Comparison of ENCODE assay signal across 22 cellular contexts in genomic region chr3:6770376-6770648, GRCh38.
DNase-seq lines count a peak whose midpoint lies in the region; ATAC-seq and TF ChIP-seq lines count a peak whose summit lies in the region.
"Had no signal": no experiment of that assay in that cellular context is flagged by ENCODE, and none has a peak within 500 bp of the region (broad histone marks: within the 10 kb centered on the region; RNA-seq: fewer than 3 reads in every experiment).

No MANE protein-coding gene starts in this region.

- H3K9me3 ChIP-seq in Caco-2 (no peaks in the 10 kb centered on the region), HUES48 (ENCODE audit: control insufficient read depth, insufficient read depth, low read length) (no peaks in the 10 kb centered on the region), heart left ventricle (peaks cover 0 to 9% (median 0%) of the 10 kb centered on the region in 12 donors)

- H3K36me3 Mint-ChIP-seq in Caco-2 (ENCODE audit: insufficient read depth, unreplicated experiment) = no peaks in the 10 kb centered on the region
- H3K36me3 Mint-ChIP-seq in nephron progenitor cell (ENCODE audit: low read depth) = no peaks in the 10 kb centered on the region

- H3K27ac ChIP-seq in HUES48 (ENCODE audit: low read depth, low read length) (peak overlapping the region; percentile 21), heart left ventricle (no peak overlapping the region)
- H3K27ac ChIP-seq: RWPE1 had no signal

- H3K4me1 ChIP-seq in Caco-2 (0 out of 2 replicates have a peak, but pooled peaks cover 3% of the 10 kb centered on the region), HUES48 (ENCODE audit: control insufficient read depth, insufficient read depth, low read length) (peaks cover 17% of the 10 kb centered on the region), heart left ventricle (no peaks in the 10 kb centered on the region)

- H3K4me3 Mint-ChIP-seq in Caco-2 (ENCODE audit: unreplicated experiment) = peak overlapping the region; percentile 76
- H3K4me3 Mint-ChIP-seq in nephron progenitor cell = no peak overlapping the region
- H3K4me3 Mint-ChIP-seq: HFFc6 had no signal

- intact Hi-C loops in Caco-2 (cut with micrococcal nuclease; ENCODE audit: unreplicated experiment) = no loop called here
- intact Hi-C loops in heart left ventricle (cut with DNase I) = no loop called here

- TF ChIP-seq CTCF in Caco-2 (IDR thresholded peaks at IDR 0.05; ENCODE audit: insufficient read depth in 1 of 2, low read depth in 1 of 2, low read length in 1 of 2, severe bottlenecking in 1 of 2, unreplicated experiment in 1 of 2) = no peak
- no peak for TF ChIP-seq CTCF in nephron progenitor cell (IDR thresholded peaks at IDR 0.05)
- TF ChIP-seq CTCF in heart left ventricle (IDR thresholded peaks at IDR 0.05) = no peak

- H3K4me3 ChIP-seq in Caco-2 (ENCODE audit: low read depth, low read length) = peak overlapping the region; percentile 32
- H3K4me3 ChIP-seq in HUES48 (ENCODE audit: low read depth, low read length) = peak overlapping the region; percentile 38; the same call in 1 of the 2 replicates
- H3K4me3 ChIP-seq in heart left ventricle = no peak overlapping the region

- DNase-seq in Caco-2 (no peak), astrocyte of the hippocampus (ENCODE audit: low read depth, low spot score) (peak; percentile 58), nephron progenitor cell (no peak), heart left ventricle (no peak), A172 (ENCODE audit: low spot score) (no peak)
- no peak for DNase-seq in central memory CD4-positive, alpha-beta T cell
- DNase-seq in activated T-cell treated with anti-CD3 and anti-CD28 coated beads, Interleukin-2, amount 50 U/mL, for 48 hours = no peak
- DNase-seq: ACHN; AML-193; COR-L47; DMS79; HFFc6; IMR-90; Kasumi-1; NCI-H1105 treated with DMSO at 0.1 percent for 48 hours; NCI-H1694 treated with DMSO at 0.1 percent for 48 hours; NCI-H2107; NCI-H226; NK-92 treated with Interleukin-12 subunit alpha and Interleukin-12 subunit beta, amount 100 ng/mL, for 24 hours; OCI-M1 had no signal

- H3K9me3 Mint-ChIP-seq in Caco-2 (ENCODE audit: unreplicated experiment) (peaks cover 9% of the 10 kb centered on the region), nephron progenitor cell (peaks cover 20% of the 10 kb centered on the region)

- no peak for ATAC-seq in heart left ventricle

- no peak for TF ChIP-seq POLR2A in heart left ventricle (IDR thresholded peaks at IDR 0.05)

- H3K27me3 Mint-ChIP-seq in Caco-2 (ENCODE audit: insufficient read depth, unreplicated experiment) = peaks cover 2% of the 10 kb centered on the region
- H3K27me3 Mint-ChIP-seq in nephron progenitor cell (ENCODE audit: low read depth, poor library complexity) = no peaks in the 10 kb centered on the region

- no peak overlapping the region for H3K9ac ChIP-seq in HUES48 (ENCODE audit: low read depth, low read length)

- H3K27me3 ChIP-seq in Caco-2 (replicated peaks; ENCODE audit: control insufficient read depth, insufficient read depth, low read length) = no peaks in the 10 kb centered on the region
- no peaks in the 10 kb centered on the region for H3K27me3 ChIP-seq in HUES48 (ENCODE audit: control insufficient read depth, insufficient read depth, low read length)
- H3K27me3 ChIP-seq in heart left ventricle = no peaks in the 10 kb centered on the region

- H3K4me1 Mint-ChIP-seq in Caco-2 (ENCODE audit: low read depth, unreplicated experiment) = no peaks in the 10 kb centered on the region
- H3K4me1 Mint-ChIP-seq in nephron progenitor cell = peaks cover 11% of the 10 kb centered on the region

- H3K27ac Mint-ChIP-seq in Caco-2 (ENCODE audit: unreplicated experiment) (no peak overlapping the region), nephron progenitor cell (peak overlapping the region; percentile 57)
- H3K27ac Mint-ChIP-seq: HFFc6 had no signal

- no TSS peak for BruUV-seq in Caco-2 (replicated peaks; lab: Mats Ljungman, UMichigan)

- no peaks in the 10 kb centered on the region for H3K36me3 ChIP-seq in Caco-2 (ENCODE audit: control insufficient read depth, insufficient read depth, low read length)
- no peaks in the 10 kb centered on the region for H3K36me3 ChIP-seq in HUES48 (ENCODE audit: control insufficient read depth, insufficient read depth, low read length)
- no peaks in the 10 kb centered on the region for H3K36me3 ChIP-seq in heart left ventricle

- POLR2A ChIA-PET in Caco-2 (lab: Charles Lee) = no interaction called here

- CTCF ChIA-PET in Caco-2 (lab: Charles Lee) = no interaction called here

Comparison
In these comparisons a context has a peak if more than half of its experiments do, and no peak if none do; other contexts are left out.
1. H3K4me3 ChIP-seq: peak in Caco-2 (single experiment) and HUES48 (single experiment); none in heart left ventricle (0 of 12).